ENCODE assay signal across 8 cellular contexts in genomic region chr3:11651900-11652299, GRCh38. TPM values are rescaled to one million over a fixed set of nuclear protein-coding genes. Genes with fewer than 3 reads are reported as not detected.
A peak's percentile ranks its signal among the peaks of the same experiment; 100 is the strongest.
DNase-seq lines count a peak whose midpoint lies in the region; ATAC-seq, FAIRE-seq and TF ChIP-seq lines count a peak whose summit lies in the region.

No MANE protein-coding gene starts in this region.

- TF ChIP-seq CTCF in A549 (IDR thresholded peaks at IDR 0.05) (peak; percentile 73), HCT116 (IDR thresholded peaks at IDR 0.05 in 2 of 3, conservative IDR thresholded peaks at IDR 0.05 in 1 of 3; ENCODE audit: borderline replicate concordance in 1 of 3, insufficient read depth in 1 of 3, low read depth in 2 of 3, low read length in 2 of 3) (peak; percentile 24 to 58 (median 54); a peak in 4 of 6 replicates)

- no TSS peak for BruUV-seq in HCT116 (replicated peaks; lab: Mats Ljungman, UMichigan)

- DNase-seq in A549 (ENCODE audit: low read depth in 1 of 2, low spot score in 1 of 2) (peak in 1 of 2 experiments; percentile 44), HCT116 (ENCODE audit: low read depth, low spot score) (peak; percentile 21), NCI-H2081 (lab: John Stamatoyannopoulos, UW) (no peak), NCI-H1048 (lab: John Stamatoyannopoulos, UW) (no peak), GM12891 (ENCODE audit: insufficient read length, low spot score) (no peak)

- RAD21 ChIA-PET in HCT116 (lab: Charles Lee; ENCODE audit: low non-redundant PET in 1 of 2, low total read pairs in 2 of 2, uncharacterized antibody in 2 of 2, unreplicated experiment in 2 of 2), result interaction anchor here in 1 of 2 experiments (0.7 to 0.9 kb wide), 2 partner anchors 73 to 273 kb away, joined by 3 read pairs; no protein-coding TSS in a partner anchor

- WGBS in A549 (ENCODE audit: missing lambda C conversion rate), result 3% methylated on average over 2 of the region's 2 CpGs

- no peaks in the 10 kb centered on the region for H3K27me3 ChIP-seq in HCT116 (ENCODE audit: insufficient read depth, low read length)

- H3K4me2 ChIP-seq in A549, result no peak overlapping the region
- H3K4me2 ChIP-seq in HCT116 (ENCODE audit: low read length), result no peak overlapping the region

- ATAC-seq in A549 (no peak), HCT116 (no peak), HG03521 (IDR thresholded peaks at IDR 0.05; ENCODE audit: unreplicated experiment) (no peak)

- no peak for TF ChIP-seq EP300 in A549 (IDR thresholded peaks at IDR 0.05)

- no peaks in the 10 kb centered on the region for H3K9me2 ChIP-seq in HCT116 (ENCODE audit: insufficient read depth)

- H3K4me3 ChIP-seq in A549 (no peak overlapping the region), HCT116 (replicated peaks in 1 of 2; ENCODE audit: low read depth in 1 of 2, low read length in 2 of 2) (no peak overlapping the region)

- H3K27ac ChIP-seq in A549 (no peak overlapping the region), HCT116 (ENCODE audit: low read depth, low read length) (no peak overlapping the region)

- no peak overlapping the region for H3K9ac ChIP-seq in HCT116 (ENCODE audit: low read length)

- TF ChIP-seq RAD21 in A549 (conservative IDR thresholded peaks at IDR 0.05 in 1 of 2, IDR thresholded peaks at IDR 0.05 in 1 of 2) (peak; percentile 75 to 79), HCT116 (IDR thresholded peaks at IDR 0.05; ENCODE audit: low read depth) (peak; percentile 71)

- H3K9me3 ChIP-seq in A549, result no peaks in the 10 kb centered on the region
- H3K9me3 ChIP-seq in HCT116 (ENCODE audit: control insufficient read depth in 1 of 2, insufficient read depth in 1 of 2, low read depth in 1 of 2, low read length in 2 of 2), result no peaks in the 10 kb centered on the region

- POLR2A ChIA-PET in A549 (lab: Yijun Ruan, JAX), result interaction anchor here (0.5 to 1.1 kb wide), 3 partner anchors 8 to 273 kb away, joined by 3 read pairs; partner anchors contain the start of gene VGLL4
- POLR2A ChIA-PET in HCT116 (lab: Charles Lee), result no interaction called here

- H4K20me1 ChIP-seq in HCT116 (ENCODE audit: insufficient read depth), result peaks cover 8% of the 10 kb centered on the region; the same call in 1 of the 2 replicates

- no peak overlapping the region for H2AFZ ChIP-seq in HCT116 (ENCODE audit: low read depth, low read length, poor library complexity, severe bottlenecking)

- FAIRE-seq in A549 (lab: Jason Lieb, UNC), result no peak
- FAIRE-seq in TTC549 (lab: Jason Lieb, UNC), result peak; percentile 98
- peak; percentile 94 for FAIRE-seq in islet of Langerhans (lab: Jason Lieb, UNC)
- no peak for FAIRE-seq in GM12891 (lab: Jason Lieb, UNC)

- intact Hi-C loops in HCT116 (cut with micrococcal nuclease), result loop anchor here (1.0 to 10.0 kb wide), 4 partner anchors 273 to 590 kb away; partner anchors contain the start of gene HRH1

- H3K79me2 ChIP-seq in HCT116 (ENCODE audit: insufficient read depth, low read length), result peaks cover 24% of the 10 kb centered on the region

- no peaks in the 10 kb centered on the region for H3K36me3 ChIP-seq in HCT116 (ENCODE audit: control insufficient read depth in 1 of 2, insufficient read depth in 2 of 2, low read length in 2 of 2)

- no peak for TF ChIP-seq POLR2A in A549 (IDR thresholded peaks at IDR 0.05; ENCODE audit: low read length)
- no peak for TF ChIP-seq POLR2A in HCT116 (IDR thresholded peaks at IDR 0.05; ENCODE audit: borderline replicate concordance, extremely low read depth, insufficient read depth, insufficient read length)
- TF ChIP-seq POLR2A in GM12891 (IDR thresholded peaks at IDR 0.05; ENCODE audit: low read depth, low read length), result no peak

- H3K4me1 ChIP-seq in A549, result no peaks in the 10 kb centered on the region
- no peaks in the 10 kb centered on the region for H3K4me1 ChIP-seq in HCT116 (ENCODE audit: control insufficient read depth in 1 of 2, insufficient read depth in 2 of 2, low read length in 2 of 2)

- CTCF ChIA-PET in A549 (lab: Yijun Ruan, JAX), result interaction anchor here (0.7 to 9.0 kb wide), 30 partner anchors 8 to 592 kb away, joined by 3 to 132 read pairs (median 4); partner anchors contain the start of genes TAMM41 and VGLL4
- CTCF ChIA-PET in HCT116 (lab: Charles Lee), result interaction anchor here (0.6 to 2.0 kb wide), 4 partner anchors 9 to 273 kb away, joined by 3 to 11 read pairs (median 6); partner anchors contain the start of gene VGLL4

TF ChIP-seq in A549, 52 proteins besides CTCF, POLR2A, EP300 and RAD21:
- TF ChIP-seq ZSCAN20 (CRISPR knock-in tag; IDR thresholded peaks at IDR 0.05), result no peak
- TF ChIP-seq SMC3 (IDR thresholded peaks at IDR 0.05), result peak; percentile 62
- TF ChIP-seq HOXA7 (CRISPR knock-in tag; IDR thresholded peaks at IDR 0.05), result no peak
- no peak for TF ChIP-seq CBX2 (IDR thresholded peaks at IDR 0.05; ENCODE audit: borderline replicate concordance, low read depth)
- no peak for TF ChIP-seq HOXB5 (CRISPR knock-in tag; IDR thresholded peaks at IDR 0.05)

TF ChIP-seq in HCT116, 20 proteins besides CTCF, POLR2A, EP300 and RAD21:
- TF ChIP-seq CBX3 (IDR thresholded peaks at IDR 0.05; ENCODE audit: low read depth) (no peak), EZH2 (IDR thresholded peaks at IDR 0.05) (no peak), EZH2phosphoT487 (IDR thresholded peaks at IDR 0.05; ENCODE audit: borderline replicate concordance) (no peak), ATF3 (IDR thresholded peaks at IDR 0.05) (no peak), SRF (IDR thresholded peaks at IDR 0.05; ENCODE audit: low read depth) (no peak), ZBTB33 (IDR thresholded peaks at IDR 0.05; ENCODE audit: extremely low read depth, insufficient replicate concordance, low read length) (no peak), SIN3A (IDR thresholded peaks at IDR 0.05; ENCODE audit: low read depth) (no peak), FOSL1 (IDR thresholded peaks at IDR 0.05; ENCODE audit: low read depth) (no peak), ZNF274 (IDR thresholded peaks at IDR 0.05; ENCODE audit: low read depth, low read length) (no peak), SP1 (IDR thresholded peaks at IDR 0.05; ENCODE audit: low read depth) (no peak), ELF1 (IDR thresholded peaks at IDR 0.05; ENCODE audit: borderline replicate concordance, low read depth) (no peak)
TF ChIP-seq in HCT116: peak in this region for 0.

TF ChIP-seq in GM12891, 5 proteins besides CTCF, POLR2A, EP300 and RAD21:
- TF ChIP-seq POU2F2 (IDR thresholded peaks at IDR 0.05; ENCODE audit: low read depth, low read length) (no peak), POLR2AphosphoS5 (IDR thresholded peaks at IDR 0.05; ENCODE audit: low read depth, low read length) (no peak), SPI1 (IDR thresholded peaks at IDR 0.05; ENCODE audit: low read depth, low read length) (no peak), PAX5 (IDR thresholded peaks at IDR 0.05; ENCODE audit: insufficient read depth, low read length, severe bottlenecking) (no peak), TAF1 (IDR thresholded peaks at IDR 0.05; ENCODE audit: low read depth, low read length) (no peak)

RNA-seq across cellular contexts. Expression of gene VGLL4, which starts 8.2 kb away (rescaled TPM):
- 26.3 and 28.1 TPM in 2 replicates for polyA plus RNA-seq in A549 (2011; rRNA removed)
- 29.7 and 37.9 TPM in 2 replicates for polyA plus RNA-seq in A549 (2012; cell fraction: cytosol; rRNA removed)
- polyA plus RNA-seq in A549 (2012; cell fraction: nucleus; rRNA removed), result 47.0 and 48.7 TPM in 2 replicates
- 22.0 to 24.7 TPM (median 24.2 TPM) in 3 replicates for polyA plus RNA-seq in A549 (2017; fragmentation: RNase III; extraction: RNeasy Plus Mini Kit Qiagen cat#74134 plus additional on column Dnase treatment)
- polyA minus RNA-seq in A549 (2011; rRNA and poly(A)+ RNA removed), result 20.6 and 22.9 TPM in 2 replicates
- 26.9 TPM for total RNA-seq in HCT116 (2021; ENCODE audit: unreplicated experiment)
- 18.8 and 23.9 TPM in 2 replicates for polyA plus RNA-seq in HCT116 (2012)
- polyA plus RNA-seq in GM12891 (2012; ENCODE audit: low read depth, missing spikeins), result 28.1 TPM

Comparison
In these comparisons a context has a peak if more than half of its experiments do, and no peak if none do; other contexts are left out.
1. Of the 6 proteins assayed by ChIP-seq in both A549 and HCT116: peak only in A549: none; only in HCT116: none; in both: CTCF and RAD21; in neither: 4.